Comparison of ENCODE assay signal across 2 cellular contexts in the genomic region with DNA sequence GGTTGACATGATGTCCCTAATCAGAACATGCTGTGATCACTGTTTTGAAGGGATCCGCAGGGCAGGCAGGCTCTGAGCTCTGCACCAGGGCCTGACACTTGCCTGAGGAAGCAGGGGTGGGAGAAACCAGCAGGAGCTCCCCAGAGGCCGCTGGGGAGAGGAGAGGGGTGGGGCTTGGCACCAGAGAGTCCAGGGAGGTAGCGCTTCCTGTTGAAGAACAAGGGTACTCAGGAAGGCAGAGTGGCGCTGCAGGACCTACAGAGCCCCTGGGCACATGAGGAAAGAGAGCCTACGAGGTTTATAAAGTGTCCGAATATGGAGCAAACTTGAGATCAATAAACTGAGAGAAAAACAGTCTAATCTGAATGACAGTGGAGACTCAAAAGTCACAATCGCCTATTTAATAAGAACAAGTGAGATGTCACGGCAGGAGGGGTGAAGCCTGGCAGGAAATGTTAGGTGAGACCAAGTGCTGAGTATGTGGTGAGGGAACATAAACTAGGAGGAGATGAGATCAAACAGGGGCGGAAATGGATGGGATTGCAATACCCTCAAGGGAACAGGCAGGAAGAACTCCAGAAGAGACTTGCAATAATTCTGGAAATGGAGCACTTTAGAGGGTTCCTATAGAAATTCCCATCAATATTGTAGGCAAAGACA.
TF ChIP-seq lines count a peak whose summit lies in the region.

No MANE protein-coding gene starts in this region.

TF ChIP-seq in HCT116, 20 proteins besides CTCF, POLR2A, EP300 and RAD21:
- TF ChIP-seq, protein P1, sequence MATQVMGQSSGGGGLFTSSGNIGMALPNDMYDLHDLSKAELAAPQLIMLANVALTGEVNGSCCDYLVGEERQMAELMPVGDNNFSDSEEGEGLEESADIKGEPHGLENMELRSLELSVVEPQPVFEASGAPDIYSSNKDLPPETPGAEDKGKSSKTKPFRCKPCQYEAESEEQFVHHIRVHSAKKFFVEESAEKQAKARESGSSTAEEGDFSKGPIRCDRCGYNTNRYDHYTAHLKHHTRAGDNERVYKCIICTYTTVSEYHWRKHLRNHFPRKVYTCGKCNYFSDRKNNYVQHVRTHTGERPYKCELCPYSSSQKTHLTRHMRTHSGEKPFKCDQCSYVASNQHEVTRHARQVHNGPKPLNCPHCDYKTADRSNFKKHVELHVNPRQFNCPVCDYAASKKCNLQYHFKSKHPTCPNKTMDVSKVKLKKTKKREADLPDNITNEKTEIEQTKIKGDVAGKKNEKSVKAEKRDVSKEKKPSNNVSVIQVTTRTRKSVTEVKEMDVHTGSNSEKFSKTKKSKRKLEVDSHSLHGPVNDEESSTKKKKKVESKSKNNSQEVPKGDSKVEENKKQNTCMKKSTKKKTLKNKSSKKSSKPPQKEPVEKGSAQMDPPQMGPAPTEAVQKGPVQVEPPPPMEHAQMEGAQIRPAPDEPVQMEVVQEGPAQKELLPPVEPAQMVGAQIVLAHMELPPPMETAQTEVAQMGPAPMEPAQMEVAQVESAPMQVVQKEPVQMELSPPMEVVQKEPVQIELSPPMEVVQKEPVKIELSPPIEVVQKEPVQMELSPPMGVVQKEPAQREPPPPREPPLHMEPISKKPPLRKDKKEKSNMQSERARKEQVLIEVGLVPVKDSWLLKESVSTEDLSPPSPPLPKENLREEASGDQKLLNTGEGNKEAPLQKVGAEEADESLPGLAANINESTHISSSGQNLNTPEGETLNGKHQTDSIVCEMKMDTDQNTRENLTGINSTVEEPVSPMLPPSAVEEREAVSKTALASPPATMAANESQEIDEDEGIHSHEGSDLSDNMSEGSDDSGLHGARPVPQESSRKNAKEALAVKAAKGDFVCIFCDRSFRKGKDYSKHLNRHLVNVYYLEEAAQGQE (IDR thresholded peaks at IDR 0.05; ENCODE audit: low read depth): no peak
- TF ChIP-seq ELF1 (IDR thresholded peaks at IDR 0.05; ENCODE audit: borderline replicate concordance, low read depth) (no peak), YY1 (IDR thresholded peaks at IDR 0.05; ENCODE audit: extremely low read depth, insufficient replicate concordance, low read depth, low read length) (no peak), ZNF274 (IDR thresholded peaks at IDR 0.05; ENCODE audit: low read depth, low read length) (no peak), EGR1 (IDR thresholded peaks at IDR 0.05; ENCODE audit: low read depth) (no peak), SIN3A (IDR thresholded peaks at IDR 0.05; ENCODE audit: low read depth) (no peak), ZBTB33 (IDR thresholded peaks at IDR 0.05; ENCODE audit: extremely low read depth, insufficient replicate concordance, low read length) (no peak), FOSL1 (IDR thresholded peaks at IDR 0.05; ENCODE audit: low read depth) (no peak), TCF7L2 (IDR thresholded peaks at IDR 0.05; ENCODE audit: borderline replicate concordance, extremely low read depth, insufficient read depth, insufficient read length) (no peak), EZH2 (IDR thresholded peaks at IDR 0.05) (no peak), JUND (IDR thresholded peaks at IDR 0.05) (no peak), ZFX (IDR thresholded peaks at IDR 0.05) (no peak), EZH2phosphoT487 (IDR thresholded peaks at IDR 0.05; ENCODE audit: borderline replicate concordance) (no peak), SP1 (IDR thresholded peaks at IDR 0.05; ENCODE audit: low read depth) (no peak), MAX (IDR thresholded peaks at IDR 0.05) (no peak), SRF (IDR thresholded peaks at IDR 0.05; ENCODE audit: low read depth) (no peak), CBX3 (IDR thresholded peaks at IDR 0.05; ENCODE audit: low read depth) (no peak), POLR2AphosphoS5 (IDR thresholded peaks at IDR 0.05; ENCODE audit: low read depth, low read length) (no peak)
- TF ChIP-seq, protein P2, sequence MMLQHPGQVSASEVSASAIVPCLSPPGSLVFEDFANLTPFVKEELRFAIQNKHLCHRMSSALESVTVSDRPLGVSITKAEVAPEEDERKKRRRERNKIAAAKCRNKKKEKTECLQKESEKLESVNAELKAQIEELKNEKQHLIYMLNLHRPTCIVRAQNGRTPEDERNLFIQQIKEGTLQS (IDR thresholded peaks at IDR 0.05): no peak

TF ChIP-seq in HepG2, 621 proteins besides CTCF, POLR2A, EP300 and RAD21:
- TF ChIP-seq, protein P3, sequence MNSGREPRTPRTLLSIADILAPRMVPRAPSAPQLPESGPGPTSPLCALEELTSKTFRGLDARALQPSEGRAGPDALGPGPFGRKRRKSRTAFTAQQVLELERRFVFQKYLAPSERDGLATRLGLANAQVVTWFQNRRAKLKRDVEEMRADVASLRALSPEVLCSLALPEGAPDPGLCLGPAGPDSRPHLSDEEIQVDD (CRISPR knock-in tag; IDR thresholded peaks at IDR 0.05; ENCODE audit: borderline replicate concordance): no peak
TF ChIP-seq in HepG2: peak in this region for 0.
